ENCODE assay signal across 19 cellular contexts in the genomic region with DNA sequence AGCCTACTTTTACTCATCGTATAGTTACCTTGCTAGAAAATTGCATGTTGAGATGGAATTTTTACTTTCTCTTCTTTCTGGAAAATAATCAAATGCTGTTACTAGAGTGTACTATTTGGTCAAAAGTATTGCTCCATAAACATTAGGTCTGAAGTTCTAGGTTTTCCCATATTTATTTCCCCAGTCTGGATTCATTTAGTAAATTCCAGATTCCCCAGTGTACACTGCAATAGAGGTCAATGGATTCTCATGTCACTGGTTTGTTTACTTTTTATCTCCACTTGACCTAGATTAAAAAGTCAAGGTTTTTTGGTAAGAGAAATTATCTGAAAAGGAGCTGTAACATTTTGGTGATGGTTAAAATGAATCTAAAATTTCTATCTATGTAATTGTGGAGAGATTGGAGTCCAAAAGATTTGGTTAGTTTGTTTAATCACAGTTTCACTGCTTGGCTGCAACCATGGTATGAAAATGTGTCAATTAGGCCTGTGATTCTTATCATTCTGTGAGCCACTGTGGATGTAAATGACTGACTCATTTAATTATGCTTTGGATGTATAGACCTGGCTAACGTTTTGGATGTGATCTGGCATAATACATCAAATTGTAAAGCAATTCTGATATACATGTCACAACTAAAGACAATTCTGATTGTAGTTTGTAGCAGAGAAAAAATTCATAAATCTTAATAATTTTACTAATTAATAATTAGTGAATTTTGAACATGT. TPM values are rescaled to one million over a fixed set of nuclear protein-coding genes. Genes with fewer than 3 reads are reported as not detected.
DNase-seq lines count a peak whose midpoint lies in the region; TF ChIP-seq lines count a peak whose summit lies in the region.
"Had no signal": no experiment of that assay in that cellular context is flagged by ENCODE, and none has a peak within 500 bp of the region (broad histone marks: within the 10 kb centered on the region; RNA-seq: fewer than 3 reads in every experiment).

No MANE protein-coding gene starts in this region.

- H3K4me2 ChIP-seq in osteoblast (ENCODE audit: insufficient read depth, low read length), result no peak overlapping the region

- no peaks in the 10 kb centered on the region for H3K27me3 ChIP-seq in ACC112 (ENCODE audit: insufficient read depth, low read length)
- peaks cover 3% of the 10 kb centered on the region for H3K27me3 ChIP-seq in osteoblast (ENCODE audit: insufficient read depth, low read length)

- no peaks in the 10 kb centered on the region for H3K9me3 ChIP-seq in osteoblast (ENCODE audit: low read depth, low read length)

- DNase-seq in DMS53 treated with DMSO at 0.1 percent for 48 hours (lab: John Stamatoyannopoulos, UW; ENCODE audit: unreplicated experiment) (peak; percentile 26), fibroblast of gingiva (ENCODE audit: low read depth) (peak; percentile 72), osteoblast (ENCODE audit: insufficient read length, low spot score, missing footprints) (peak; percentile 46), NCI-H2196 (lab: John Stamatoyannopoulos, UW; ENCODE audit: unreplicated experiment) (no peak), GDM1 (lab: John Stamatoyannopoulos, UW) (no peak)
- DNase-seq in activated naive CD4-positive, alpha-beta T cell (lab: John Stamatoyannopoulos, UW), result no peak
- DNase-seq: Calu3; CD4-positive, alpha-beta T cell; DMS79; KBM-7; MV-4-11; NCI-H2029; NCI-H510A; NCI-H774 had no signal

- H3K4me3 ChIP-seq in ACC112 (ENCODE audit: low read depth, low read length) (no peak overlapping the region), osteoblast (ENCODE audit: insufficient read depth, low read length) (no peak overlapping the region)
- H3K4me3 ChIP-seq: SK-N-MC had no signal

- no peaks in the 10 kb centered on the region for H4K20me1 ChIP-seq in osteoblast (ENCODE audit: insufficient read depth, low read length)

- no peaks in the 10 kb centered on the region for H3K79me2 ChIP-seq in ACC112 (ENCODE audit: control insufficient read depth, insufficient read depth, low read length, unreplicated experiment)
- H3K79me2 ChIP-seq in osteoblast (ENCODE audit: insufficient read depth, low read length), result no peaks in the 10 kb centered on the region

- no peak overlapping the region for H2AFZ ChIP-seq in ACC112 (ENCODE audit: low read length, unreplicated experiment)
- no peak overlapping the region for H2AFZ ChIP-seq in osteoblast (ENCODE audit: low read length)

- no peaks in the 10 kb centered on the region for H3K36me3 ChIP-seq in ACC112 (ENCODE audit: insufficient read depth, low read length)
- H3K36me3 ChIP-seq in osteoblast (ENCODE audit: insufficient read depth, low read length), result no peaks in the 10 kb centered on the region

- H3K27ac ChIP-seq in ACC112 (ENCODE audit: low read depth, low read length) (peak overlapping the region; percentile 18; the same call in 1 of the 2 replicates), osteoblast (ENCODE audit: low read depth, low read length) (no peak overlapping the region)
- H3K27ac ChIP-seq: RWPE1, SK-N-MC had no signal

- peaks cover 26% of the 10 kb centered on the region for H3K4me1 ChIP-seq in ACC112 (ENCODE audit: control insufficient read depth, insufficient read depth, low read length, unreplicated experiment)
- no peaks in the 10 kb centered on the region for H3K4me1 ChIP-seq in osteoblast (ENCODE audit: insufficient read depth, low read length)

- no peak for TF ChIP-seq CTCF in osteoblast (IDR thresholded peaks at IDR 0.05; ENCODE audit: extremely low read depth, low read depth, low read length)

RNA-seq across cellular contexts. Expression of gene STEAP4, which starts 32.7 kb away (rescaled TPM):
- total RNA-seq in osteoblast, result 5.0 and 5.4 TPM in 2 replicates
- total RNA-seq: B cell; CD4-positive, alpha-beta T cell; H1 had no signal

Comparison
In these comparisons a context has a peak if more than half of its experiments do, and no peak if none do; other contexts are left out.
1. DNase-seq: peak in DMS53 treated with DMSO at 0.1 percent for 48 hours (single experiment), fibroblast of gingiva (single experiment) and osteoblast (single experiment); none in activated naive CD4-positive, alpha-beta T cell (0 of 4), NCI-H2196 (single experiment) and GDM1 (single experiment).